ENCODE assay signal across 8 cellular contexts in the genomic region with DNA sequence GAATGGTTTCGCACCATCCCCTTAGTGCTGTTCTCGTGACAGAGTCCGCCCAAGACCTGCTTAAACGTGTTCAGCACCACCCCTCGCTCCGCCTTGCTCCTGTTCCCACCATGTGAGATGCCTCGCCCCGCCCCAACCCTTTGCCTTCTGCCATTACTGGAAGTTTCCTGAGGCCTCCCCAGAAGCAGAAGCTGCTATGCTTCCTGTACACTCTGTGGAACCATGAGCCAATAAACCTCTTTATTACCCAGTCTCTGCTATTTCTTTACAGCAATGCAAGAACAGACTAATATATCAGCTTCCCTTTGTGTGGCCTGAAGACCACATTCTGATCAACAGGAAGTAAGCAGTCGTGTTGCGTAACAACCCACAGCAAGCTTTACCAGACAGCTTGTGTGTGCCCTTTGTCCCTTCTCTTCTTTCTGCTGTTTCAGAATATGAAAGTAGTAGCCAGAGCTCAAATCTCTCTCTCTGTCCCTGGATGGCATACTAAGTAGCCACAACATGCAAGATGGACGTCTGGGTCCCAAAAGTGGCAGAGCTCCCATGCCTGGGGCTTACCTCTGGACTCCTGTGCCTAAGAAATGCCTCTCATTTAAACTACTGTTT. TPM values are rescaled to one million over a fixed set of nuclear protein-coding genes. Genes with fewer than 3 reads are reported as not detected.
DNase-seq lines count a peak whose midpoint lies in the region; TF ChIP-seq lines count a peak whose summit lies in the region.

No MANE protein-coding gene starts in this region.

- H3K36me3 Mint-ChIP-seq in Calu3 (ENCODE audit: insufficient read depth, unreplicated experiment), result no peaks in the 10 kb centered on the region

- intact Hi-C loops in Calu3 (cut with micrococcal nuclease; ENCODE audit: unreplicated experiment), result loop anchor here (10.0 kb wide), 1 partner anchor 52 kb away; no protein-coding TSS in a partner anchor

- peaks cover 26% of the 10 kb centered on the region for H3K4me1 Mint-ChIP-seq in Calu3 (ENCODE audit: low read depth, unreplicated experiment)

- no peak overlapping the region for H3K4me3 ChIP-seq in HL-60 (replicated peaks; ENCODE audit: insufficient read depth, low read length)

- H3K27me3 Mint-ChIP-seq in Calu3 (ENCODE audit: unreplicated experiment), result no peaks in the 10 kb centered on the region

- no peaks in the 10 kb centered on the region for H3K27me3 ChIP-seq in HL-60 (ENCODE audit: insufficient read depth, poor library complexity, severe bottlenecking)

- H3K9me3 Mint-ChIP-seq in Calu3 (ENCODE audit: low read depth, unreplicated experiment), result no peaks in the 10 kb centered on the region

- H3K27ac ChIP-seq in HL-60 (replicated peaks), result peak overlapping the region; percentile 88
- H3K27ac ChIP-seq in caudate nucleus (ENCODE audit: low read depth, low read length), result peak overlapping the region; percentile 92

- DNase-seq in Calu3 (peak; percentile 36), HL-60 (ENCODE audit: low read depth in 1 of 2, low spot score in 1 of 2) (peak; percentile 95 to 100), caudate nucleus (lab: John Stamatoyannopoulos, UW) (peak in 29 of 61 donors; percentile 6 to 69 (median 25)), lung microvascular endothelial cell (ENCODE audit: low read depth in 2 of 2) (peak; percentile 43 to 60), iPS-NIHi11 (ENCODE audit: low spot score) (no peak), NCI-H1694 treated with DMSO at 0.1 percent for 48 hours (lab: John Stamatoyannopoulos, UW) (no peak)
- peak; percentile 26 for DNase-seq in activated CD4-positive, CD25-positive, alpha-beta regulatory T cell treated with anti-CD3 and anti-CD28 coated beads, Interleukin-2, amount 50 U/mL, for 16 hours (ENCODE audit: low read depth, low spot score)
- peak; percentile 54 to 60 for DNase-seq in stimulated activated CD8-positive, alpha-beta memory T cell treated with anti-CD3 and anti-CD28 coated beads, Interleukin-2, amount 100 ng/mL, for 48 hours (ENCODE audit: low read depth in 2 of 2)

- H3K4me3 Mint-ChIP-seq in Calu3 (ENCODE audit: low read depth, unreplicated experiment), result no peak overlapping the region

- BruUV-seq in Calu3 (replicated peaks; lab: Mats Ljungman, UMichigan), result no TSS peak

- peak overlapping the region; percentile 88 for H3K27ac Mint-ChIP-seq in Calu3 (ENCODE audit: unreplicated experiment)

- TF ChIP-seq CTCF in Calu3 (IDR thresholded peaks at IDR 0.05; ENCODE audit: unreplicated experiment) (no peak), HL-60 (IDR thresholded peaks at IDR 0.05; ENCODE audit: insufficient read depth, low read length) (no peak)

- CTCF ChIA-PET in Calu3 (lab: Charles Lee), result interaction anchor here (0.6 to 1.0 kb wide), 3 partner anchors 22 to 134 kb away, joined by 3 to 5 read pairs (median 4); a partner anchor contains a TSS

RNA-seq across cellular contexts. Expression of a gene that starts 14.1 kb away (rescaled TPM):
- total RNA-seq in Calu3 (2022) (9.9 and 10.6 TPM in 2 replicates), lung microvascular endothelial cell (0.87 and 1.6 TPM in 2 replicates)

RNA-seq across cellular contexts. Expression of a gene that starts 45.3 kb away (rescaled TPM):
- total RNA-seq in Calu3 (2022) (45.7 and 47.6 TPM in 2 replicates), lung microvascular endothelial cell (5.9 and 9.9 TPM in 2 replicates)

Comparison
In these comparisons a context has a peak if more than half of its experiments do, and no peak if none do; other contexts are left out.
1. DNase-seq: peak in Calu3 (single experiment), HL-60 (2 of 2), activated CD4-positive, CD25-positive, alpha-beta regulatory T cell treated with anti-CD3 and anti-CD28 coated beads, Interleukin-2, amount 50 U/mL, for 16 hours (single experiment), lung microvascular endothelial cell (2 of 2) and stimulated activated CD8-positive, alpha-beta memory T cell treated with anti-CD3 and anti-CD28 coated beads, Interleukin-2, amount 100 ng/mL, for 48 hours (2 of 2); none in iPS-NIHi11 (single experiment) and NCI-H1694 treated with DMSO at 0.1 percent for 48 hours (single experiment).